In genomic region chr12:48883305-48884171, GRCh38 we compare ENCODE assay signal across 1 cellular context.
TF ChIP-seq lines count a peak whose summit lies in the region.

No MANE protein-coding gene starts in this region.

TF ChIP-seq in HepG2, 621 proteins besides CTCF, POLR2A, EP300 and RAD21 (continued from another document and continues in another):
- TF ChIP-seq AKNA (CRISPR knock-in tag; IDR thresholded peaks at IDR 0.05; ENCODE audit: borderline replicate concordance) (no peak), THRA (CRISPR knock-in tag; IDR thresholded peaks at IDR 0.05; ENCODE audit: borderline replicate concordance) (peak; percentile 45; the same call in 1 of the 2 replicates), REL (CRISPR knock-in tag; conservative IDR thresholded peaks at IDR 0.05) (no peak), ZNF20 (CRISPR knock-in tag; IDR thresholded peaks at IDR 0.05) (no peak), ZNF609 (CRISPR knock-in tag; IDR thresholded peaks at IDR 0.05; ENCODE audit: borderline replicate concordance) (peak; percentile 17; the same call in 1 of the 2 replicates), NFE2L1 (CRISPR knock-in tag; IDR thresholded peaks at IDR 0.05; ENCODE audit: borderline replicate concordance) (no peak), STAT5B (CRISPR knock-in tag; IDR thresholded peaks at IDR 0.05) (no peak), MAF1 (CRISPR knock-in tag; IDR thresholded peaks at IDR 0.05; ENCODE audit: borderline replicate concordance) (no peak), FUBP1 (CRISPR knock-in tag; IDR thresholded peaks at IDR 0.05; ENCODE audit: borderline replicate concordance) (no peak), MED1 (CRISPR knock-in tag; IDR thresholded peaks at IDR 0.05) (no peak), ZNF383 (CRISPR knock-in tag; IDR thresholded peaks at IDR 0.05; ENCODE audit: borderline replicate concordance) (no peak), HOXD1 (CRISPR knock-in tag; IDR thresholded peaks at IDR 0.05) (no peak), ZBTB4 (CRISPR knock-in tag; IDR thresholded peaks at IDR 0.05; ENCODE audit: borderline replicate concordance) (no peak), ELF3 (CRISPR knock-in tag; IDR thresholded peaks at IDR 0.05) (0 out of 2 replicates have a peak, but pooled peaks have one; percentile 38), CHD2 (IDR thresholded peaks at IDR 0.05; ENCODE audit: low read depth, low read length) (no peak), ZNF747 (CRISPR knock-in tag; IDR thresholded peaks at IDR 0.05; ENCODE audit: borderline replicate concordance) (no peak), TAF1 (CRISPR knock-in tag; IDR thresholded peaks at IDR 0.05) (no peak), ZKSCAN1 (IDR thresholded peaks at IDR 0.05; ENCODE audit: low read length) (no peak), KDM4B (CRISPR knock-in tag; IDR thresholded peaks at IDR 0.05) (no peak), HOMEZ (CRISPR knock-in tag; IDR thresholded peaks at IDR 0.05; ENCODE audit: low read depth) (no peak), ZNF768 (CRISPR knock-in tag; IDR thresholded peaks at IDR 0.05) (no peak), TCF7L2 (IDR thresholded peaks at IDR 0.05; ENCODE audit: low read depth, low read length) (no peak), FOSL1 (CRISPR knock-in tag; IDR thresholded peaks at IDR 0.05; ENCODE audit: borderline replicate concordance) (no peak), PRPF4 (IDR thresholded peaks at IDR 0.05; ENCODE audit: low read depth, low read length, poor library complexity, severe bottlenecking) (no peak), ZNF891 (CRISPR knock-in tag; IDR thresholded peaks at IDR 0.05) (no peak), MYNN (CRISPR knock-in tag; IDR thresholded peaks at IDR 0.05; ENCODE audit: low read depth) (no peak), ZNF710 (CRISPR knock-in tag; IDR thresholded peaks at IDR 0.05; ENCODE audit: borderline replicate concordance) (0 out of 2 replicates have a peak, but pooled peaks have one; percentile 33), ZNF816 (CRISPR knock-in tag; IDR thresholded peaks at IDR 0.05; ENCODE audit: borderline replicate concordance) (no peak), SNAPC5 (CRISPR knock-in tag; IDR thresholded peaks at IDR 0.05; ENCODE audit: borderline replicate concordance) (no peak), ZNF343 (CRISPR knock-in tag; IDR thresholded peaks at IDR 0.05) (no peak)
